Comparison of ENCODE assay signal across 21 cellular contexts in the genomic region with DNA sequence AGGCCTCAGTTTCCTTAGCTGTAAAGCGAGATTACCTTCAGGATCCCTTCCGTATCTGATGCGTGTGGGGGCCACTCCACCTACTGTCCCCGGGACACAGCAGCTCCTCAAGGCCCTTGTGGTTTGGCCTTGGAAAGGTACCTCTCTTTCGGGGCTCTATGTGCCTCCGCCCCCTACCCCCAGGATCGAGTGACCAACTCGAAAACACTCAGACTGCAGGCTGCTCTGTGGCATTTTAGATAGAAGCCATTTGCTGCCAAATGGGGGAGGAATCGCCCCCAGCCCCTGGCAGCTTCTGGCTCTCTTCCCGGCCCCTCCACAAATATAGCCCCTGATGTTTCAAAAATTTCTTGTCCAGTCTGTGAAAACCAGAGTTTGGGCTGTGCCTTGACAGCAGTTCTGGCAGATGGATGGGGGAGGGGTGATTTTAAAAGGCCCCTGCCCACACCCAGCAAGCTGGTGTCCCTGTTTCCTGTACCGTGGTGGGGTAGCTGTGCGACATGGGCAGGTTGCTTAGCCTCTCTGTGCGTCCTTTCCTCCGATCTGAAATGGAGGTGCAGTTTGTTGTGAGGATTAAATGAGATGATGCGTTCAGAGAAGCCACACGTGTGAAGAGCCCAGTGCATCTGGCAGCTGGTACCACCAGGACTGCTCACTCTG. TPM values are rescaled to one million over a fixed set of nuclear protein-coding genes. Genes with fewer than 3 reads are reported as not detected.
DNase-seq lines count a peak whose midpoint lies in the region; ATAC-seq, FAIRE-seq and TF ChIP-seq lines count a peak whose summit lies in the region.
"Had no signal": no experiment of that assay in that cellular context is flagged by ENCODE, and none has a peak within 500 bp of the region (broad histone marks: within the 10 kb centered on the region; RNA-seq: fewer than 3 reads in every experiment).

No MANE protein-coding gene starts in this region.

- BruUV-seq in K562 (replicated peaks; lab: Mats Ljungman, UMichigan) = no TSS peak

- ATAC-seq in K562 = no peak
- no peak for ATAC-seq in T-cell (replicated peaks in 1 of 4)
- ATAC-seq: activated CD4-positive, CD25-positive, alpha-beta regulatory T cell treated with anti-CD3 and anti-CD28 coated beads, Interleukin-2, amount 50 U/mL, for 24 hours; activated naive CD4-positive, alpha-beta T cell treated with anti-CD3 and anti-CD28 coated beads, Interleukin-2, amount 50 U/mL, for 72 hours; Panc1 had no signal

- H3K9me3 ChIP-seq in K562 (replicated peaks; ENCODE audit: control insufficient read depth, insufficient read depth, low read depth, low read length) (no peaks in the 10 kb centered on the region), stomach smooth muscle (ENCODE audit: control insufficient read depth in 2 of 2, low read length in 2 of 2) (no peaks in the 10 kb centered on the region)

- WGBS in K562 (ENCODE audit: insufficient coverage, low coverage, missing lambda C conversion rate) = 45% methylated on average over 16 of the region's 16 CpGs

- no peaks in the 10 kb centered on the region for H3K36me3 Mint-ChIP-seq in T-cell
- H3K36me3 Mint-ChIP-seq: activated naive CD4-positive, alpha-beta T cell treated with anti-CD3 and anti-CD28 coated beads, Interleukin-2, amount 50 U/mL, for 72 hours had no signal

- CTCF ChIA-PET in K562 (lab: Yijun Ruan, JAX; ENCODE audit: low intra/inter-chr PET ratio) (no interaction called here), T-cell (lab: Charles Lee) (no interaction called here)

- POLR2A ChIA-PET in K562 (lab: Yijun Ruan, JAX) = interaction anchor here (0.6 to 1.7 kb wide), 4 partner anchors 11 to 88 kb away, joined by 3 to 5 read pairs (median 4); no protein-coding TSS in a partner anchor
- POLR2A ChIA-PET in T-cell (lab: Charles Lee) = no interaction called here

- in situ Hi-C loops in K562 (cut with MboI) = loop anchor here (5.0 kb wide), 1 partner anchor 287 kb away; the partner anchor contains the start of gene SPATA20

- H3K27me3 ChIP-seq in K562 (ENCODE audit: control insufficient read depth in 2 of 2, insufficient read depth in 2 of 2, low read length in 2 of 2) (peaks cover 0 to 20% of the 10 kb centered on the region in 2 experiments; a peak in 3 of 5 replicates), stomach smooth muscle (ENCODE audit: control insufficient read depth in 1 of 2, insufficient read depth in 2 of 2, low read length in 2 of 2) (no peaks in the 10 kb centered on the region)

- H3K9me3 Mint-ChIP-seq in T-cell = no peaks in the 10 kb centered on the region
- H3K9me3 Mint-ChIP-seq: activated naive CD4-positive, alpha-beta T cell treated with anti-CD3 and anti-CD28 coated beads, Interleukin-2, amount 50 U/mL, for 72 hours; CD4-positive, alpha-beta T cell; central memory CD8-positive, alpha-beta T cell had no signal

- no peak overlapping the region for H2AFZ ChIP-seq in K562 (ENCODE audit: low read depth, low read length)

- H3K4me1 ChIP-seq in K562 (replicated peaks in 1 of 2; ENCODE audit: control insufficient read depth in 2 of 2, insufficient read depth in 2 of 2, low read length in 2 of 2) (peaks cover 18 to 54% of the 10 kb centered on the region in 2 experiments), stomach smooth muscle (ENCODE audit: control insufficient read depth, insufficient read depth, low read length) (peaks cover 13% of the 10 kb centered on the region)

- no peak for TF ChIP-seq POLR2A in K562 (conservative IDR thresholded peaks at IDR 0.05)

- no peaks in the 10 kb centered on the region; the same call in 1 of the 2 replicates for H4K20me1 ChIP-seq in K562 (replicated peaks; ENCODE audit: control insufficient read depth, insufficient read depth, low read length)

- no peak overlapping the region; the same call in 1 of the 2 replicates for H3K4me2 ChIP-seq in K562 (ENCODE audit: insufficient read depth, low read length)

- TF ChIP-seq EP300 in K562 (IDR thresholded peaks at IDR 0.05; ENCODE audit: low read length) = no peak

- no peak for TF ChIP-seq CTCF in K562 (IDR thresholded peaks at IDR 0.05 in 2 of 3, conservative IDR thresholded peaks at IDR 0.05 in 1 of 3; ENCODE audit: insufficient read depth in 2 of 3, low read depth in 1 of 3, low read length in 3 of 3)

- FAIRE-seq in K562 (lab: Jason Lieb, UNC) = no peak
- FAIRE-seq: G401.6, GM19239 had no signal

- H3K9me1 ChIP-seq in K562 (ENCODE audit: control insufficient read depth, insufficient read depth, low read length) = no peaks in the 10 kb centered on the region

- DNase-seq in DMS 273 (lab: John Stamatoyannopoulos, UW; ENCODE audit: unreplicated experiment) (peak; percentile 76), DMS 273 treated with DMSO at 0.1 percent for 48 hours (lab: John Stamatoyannopoulos, UW) (no peak), K562 (ENCODE audit: extremely low read depth in 1 of 4, low spot score in 3 of 4) (no peak), mesenteric fat pad (ENCODE audit: low spot score) (peak; percentile 43), NCI-H128 (lab: John Stamatoyannopoulos, UW; ENCODE audit: unreplicated experiment) (no peak), iPS-NIHi11 (ENCODE audit: low spot score) (no peak), T-cell (no peak)
- DNase-seq: activated CD8-positive, alpha-beta memory T cell treated with anti-CD3 and anti-CD28 coated beads, Interleukin-2, amount 50 U/mL, for 4 hours; CD4-positive, alpha-beta T cell; KBM-7; NCI-H1105; stimulated activated CD8-positive, alpha-beta memory T cell treated with anti-CD3 and anti-CD28 coated beads, Interleukin-4, amount 100 ng/mL, for 48 hours had no signal

- H3K4me1 Mint-ChIP-seq in T-cell = peaks cover 0 to 5% (median 0%) of the 10 kb centered on the region in 3 donors
- H3K4me1 Mint-ChIP-seq: central memory CD8-positive, alpha-beta T cell had no signal

- TF ChIP-seq RAD21 in K562 (CRISPR knock-in tag; conservative IDR thresholded peaks at IDR 0.05 in 1 of 2, IDR thresholded peaks at IDR 0.05 in 1 of 2) = no peak

- peak overlapping the region in 1 of 2 donors; percentile 27 for H3K27ac Mint-ChIP-seq in T-cell
- H3K27ac Mint-ChIP-seq: activated naive CD4-positive, alpha-beta T cell treated with anti-CD3 and anti-CD28 coated beads, Interleukin-2, amount 50 U/mL, for 72 hours; CD4-positive, alpha-beta T cell had no signal

- H3K4me3 Mint-ChIP-seq in T-cell = no peak overlapping the region
- H3K4me3 Mint-ChIP-seq: CD4-positive, alpha-beta T cell; central memory CD8-positive, alpha-beta T cell had no signal

- H3K36me3 ChIP-seq in K562 (ENCODE audit: control insufficient read depth, insufficient read depth, low read length) (no peaks in the 10 kb centered on the region), stomach smooth muscle (ENCODE audit: control insufficient read depth in 2 of 2, insufficient read depth in 2 of 2, low read length in 2 of 2) (no peaks in the 10 kb centered on the region)

- intact Hi-C loops in K562 (cut with micrococcal nuclease) = no loop called here

- H3K79me2 ChIP-seq in K562 (ENCODE audit: control insufficient read depth, insufficient read depth, low read length) = no peaks in the 10 kb centered on the region

- H3K27ac ChIP-seq in K562 (ENCODE audit: extremely low read depth, low read depth, low read length) (no peak overlapping the region), stomach smooth muscle (ENCODE audit: low read length) (no peak overlapping the region)
- H3K27ac ChIP-seq: 22Rv1 had no signal

- H3K4me3 ChIP-seq in K562 = no peak overlapping the region
- H3K4me3 ChIP-seq in stomach smooth muscle (ENCODE audit: low read length in 2 of 2) = peak overlapping the region; percentile 17 to 67

- H3K9ac ChIP-seq in K562 (ENCODE audit: insufficient read depth in 1 of 2, low read depth in 2 of 2, low read length in 2 of 2) (peak overlapping the region in 1 of 2 experiments; percentile 4; a peak in 1 of 4 replicates), stomach smooth muscle (ENCODE audit: low read length in 2 of 2) (peak overlapping the region in 1 of 2 donors; percentile 47)

- H3K27me3 Mint-ChIP-seq in T-cell = peaks cover 18 to 25% of the 10 kb centered on the region in 2 donors

RNA-seq across cellular contexts. Expression of gene WFIKKN2, which starts 1.1 kb away (rescaled TPM):
- not detected in 2 replicates for total RNA-seq in K562 (2011; cell fraction: chromatin; rRNA removed; ENCODE audit: low replicate concordance)
- total RNA-seq in K562 (2011; cell fraction: nucleolus; rRNA removed) = not detected in 2 replicates
- not detected in 2 replicates for total RNA-seq in K562 (2011; cell fraction: nucleoplasm; rRNA removed)
- not detected in 2 replicates for total RNA-seq in K562 (2014; rRNA removed)
- total RNA-seq in K562 (2014; rRNA removed; fragmentation: Illumina TruSeq; extraction: Trizol) = not detected in 2 replicates
- not detected in 2 replicates for total RNA-seq in K562 (2015; rRNA removed; fragmentation: Illumina TruSeq; extraction: Trizol)
- total RNA-seq in K562 (2021) = 0.07 TPM in 1 of 2 replicates, not detected in the other
- polyA plus RNA-seq in K562 (2011; rRNA removed) = not detected in 2 replicates
- not detected in 2 replicates for polyA plus RNA-seq in K562 (2011; cell fraction: cytosol; rRNA removed)
- 0.04 TPM in 1 of 2 replicates, not detected in the other for polyA plus RNA-seq in K562 (2011; cell fraction: nucleus; rRNA removed)
- polyA plus RNA-seq in K562 (2012) = 0.01 and 0.03 TPM in 2 replicates
- not detected in 2 replicates for polyA plus RNA-seq in K562 (2014; fragmentation: Illumina TruSeq; extraction: Trizol)
- polyA plus RNA-seq in K562 (2014; fragmentation: Nextera tagmentation; extraction: Ambion mirVana) = not detected
- not detected in 2 replicates for polyA plus RNA-seq in K562 (2014; rRNA removed)
- polyA minus RNA-seq in K562 (2011; rRNA and poly(A)+ RNA removed) = not detected in 2 replicates
- not detected in 2 replicates for polyA minus RNA-seq in K562 (2011; cell fraction: cytosol; rRNA and poly(A)+ RNA removed)
- not detected in 2 replicates for polyA minus RNA-seq in K562 (2011; cell fraction: nucleus; rRNA and poly(A)+ RNA removed)
- 0.16 TPM for total RNA-seq in mesenteric fat pad
- not detected for total RNA-seq in T-cell
- total RNA-seq: activated naive CD4-positive, alpha-beta T cell treated with anti-CD3 and anti-CD28 coated beads, Interleukin-2, amount 50 U/mL, for 72 hours; CD4-positive, alpha-beta T cell; kidney epithelial cell had no signal

RNA-seq across cellular contexts. Expression of gene TOB1, which starts 31.9 kb away (rescaled TPM):
- total RNA-seq in K562 (2011; cell fraction: chromatin; rRNA removed; ENCODE audit: low replicate concordance) = 10.4 and 18.1 TPM in 2 replicates
- total RNA-seq in K562 (2011; cell fraction: nucleolus; rRNA removed) = 14.8 and 18.2 TPM in 2 replicates
- total RNA-seq in K562 (2011; cell fraction: nucleoplasm; rRNA removed) = 19.9 and 21.5 TPM in 2 replicates
- total RNA-seq in K562 (2014; rRNA removed) (4.8 and 13.9 TPM in 2 replicates), K562 (2014; rRNA removed; fragmentation: Illumina TruSeq; extraction: Trizol) (12.4 and 13.2 TPM in 2 replicates), K562 (2015; rRNA removed; fragmentation: Illumina TruSeq; extraction: Trizol) (13.2 TPM in 2 replicates), K562 (2021) (29.9 and 31.0 TPM in 2 replicates), mesenteric fat pad (70.7 TPM), T-cell (100 to 1,000 TPM in 2 of 5 donors, 10 to 100 TPM in 3; 75.4 to 310 (median 92.6) TPM)
- polyA plus RNA-seq in K562 (2011; rRNA removed) (10.5 and 10.8 TPM in 2 replicates), K562 (2014; fragmentation: Illumina TruSeq; extraction: Trizol) (14.9 and 17.6 TPM in 2 replicates), K562 (2014; fragmentation: Nextera tagmentation; extraction: Ambion mirVana) (10 to 100 TPM; 44.9 to 63.7 TPM), K562 (2014; rRNA removed) (10.9 and 11.8 TPM in 2 replicates)
- polyA plus RNA-seq in K562 (2011; cell fraction: cytosol; rRNA removed) = 8.5 and 9.7 TPM in 2 replicates
- polyA plus RNA-seq in K562 (2011; cell fraction: nucleus; rRNA removed) = 17.6 and 24.1 TPM in 2 replicates
- polyA plus RNA-seq in K562 (2012) = 16.9 and 24.9 TPM in 2 replicates
- polyA minus RNA-seq in K562 (2011; rRNA and poly(A)+ RNA removed) = 19.1 and 19.5 TPM in 2 replicates
- 13.5 and 14.2 TPM in 2 replicates for polyA minus RNA-seq in K562 (2011; cell fraction: cytosol; rRNA and poly(A)+ RNA removed)
- 22.5 and 23.9 TPM in 2 replicates for polyA minus RNA-seq in K562 (2011; cell fraction: nucleus; rRNA and poly(A)+ RNA removed)

Comparison
In these comparisons a context has a peak if more than half of its experiments do, and no peak if none do; other contexts are left out.
1. DNase-seq: peak in DMS 273 (single experiment) and mesenteric fat pad (single experiment); none in DMS 273 treated with DMSO at 0.1 percent for 48 hours (single experiment), K562 (0 of 4), NCI-H128 (single experiment), iPS-NIHi11 (single experiment) and T-cell (0 of 34).